Comparison of ENCODE assay signal across 1 cellular context in the genomic region with DNA sequence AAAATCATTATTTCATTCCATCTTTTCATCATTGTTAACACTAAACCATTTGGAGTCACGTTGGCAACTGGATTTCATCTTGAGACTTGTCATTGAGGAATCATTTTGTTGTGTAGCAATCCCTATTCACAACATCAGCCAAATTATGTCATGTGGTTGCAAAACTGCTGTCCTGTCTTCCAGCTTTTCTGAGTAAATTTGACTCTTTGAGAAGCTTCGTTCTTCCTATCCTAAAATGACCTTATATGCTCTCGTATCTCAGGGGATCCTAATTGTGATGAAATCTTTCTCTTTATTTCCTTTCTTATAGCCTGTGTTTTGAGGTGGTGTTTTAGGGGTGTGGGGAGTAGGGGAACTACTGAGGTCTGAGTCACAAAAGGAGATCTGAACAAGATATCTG.
TF ChIP-seq lines count a peak whose summit lies in the region.

No MANE protein-coding gene starts in this region.

TF ChIP-seq in IMR-90, 13 proteins besides CTCF, POLR2A, EP300 and RAD21:
- no peak for TF ChIP-seq FOS (IDR thresholded peaks at IDR 0.05; ENCODE audit: low read depth, low read length)
- TF ChIP-seq MAZ (IDR thresholded peaks at IDR 0.05; ENCODE audit: borderline replicate concordance, low read depth, low read length), result no peak
- TF ChIP-seq SMC3 (IDR thresholded peaks at IDR 0.05; ENCODE audit: low read depth, low read length), result no peak
- TF ChIP-seq, protein P1, sequence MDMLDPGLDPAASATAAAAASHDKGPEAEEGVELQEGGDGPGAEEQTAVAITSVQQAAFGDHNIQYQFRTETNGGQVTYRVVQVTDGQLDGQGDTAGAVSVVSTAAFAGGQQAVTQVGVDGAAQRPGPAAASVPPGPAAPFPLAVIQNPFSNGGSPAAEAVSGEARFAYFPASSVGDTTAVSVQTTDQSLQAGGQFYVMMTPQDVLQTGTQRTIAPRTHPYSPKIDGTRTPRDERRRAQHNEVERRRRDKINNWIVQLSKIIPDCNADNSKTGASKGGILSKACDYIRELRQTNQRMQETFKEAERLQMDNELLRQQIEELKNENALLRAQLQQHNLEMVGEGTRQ (IDR thresholded peaks at IDR 0.05; ENCODE audit: low read depth, low read length), result no peak
- peak; percentile 81 for TF ChIP-seq CEBPB (IDR thresholded peaks at IDR 0.05; ENCODE audit: low read depth, low read length)
